Comparison of ENCODE assay signal across 8 cellular contexts in genomic region chr13:113647351-113648217, GRCh38. TPM values are rescaled to one million over a fixed set of nuclear protein-coding genes. Genes with fewer than 3 reads are reported as not detected.
DNase-seq lines count a peak whose midpoint lies in the region; ATAC-seq and TF ChIP-seq lines count a peak whose summit lies in the region.

No MANE protein-coding gene starts in this region.

- peaks cover 20% of the 10 kb centered on the region for H3K4me1 Mint-ChIP-seq in activated naive CD8-positive, alpha-beta T cell treated with anti-CD3 and anti-CD28 coated beads for 36 hours

- H3K9me3 Mint-ChIP-seq in activated naive CD8-positive, alpha-beta T cell treated with anti-CD3 and anti-CD28 coated beads for 36 hours: no peaks in the 10 kb centered on the region

- H3K9me3 ChIP-seq in BLaER1 (no peaks in the 10 kb centered on the region), heart left ventricle (no peaks in the 10 kb centered on the region), gastrocnemius medialis (no peaks in the 10 kb centered on the region)
- no peaks in the 10 kb centered on the region for H3K9me3 ChIP-seq in effector memory CD4-positive, alpha-beta T cell (ENCODE audit: control insufficient read depth, low read length)

- peak overlapping the region; percentile 76 for H3K4me2 ChIP-seq in BLaER1

- H3K27me3 ChIP-seq in BLaER1 (no peaks in the 10 kb centered on the region), heart left ventricle (no peaks in the 10 kb centered on the region), gastrocnemius medialis (no peaks in the 10 kb centered on the region)
- no peaks in the 10 kb centered on the region for H3K27me3 ChIP-seq in effector memory CD4-positive, alpha-beta T cell (replicated peaks; ENCODE audit: control insufficient read depth, insufficient read depth, low read length, poor library complexity, severe bottlenecking)

- H3K27ac ChIP-seq in BLaER1: peak overlapping the region; percentile 40; the same call in 1 of the 2 replicates
- H3K27ac ChIP-seq in heart left ventricle: peak overlapping the region in 8 of 12 donors; percentile 1 to 75 (median 60)
- H3K27ac ChIP-seq in gastrocnemius medialis: no peak overlapping the region
- H3K27ac ChIP-seq in effector memory CD4-positive, alpha-beta T cell (ENCODE audit: insufficient read depth, low read length, poor library complexity, severe bottlenecking): no peak overlapping the region

- peaks cover 71% of the 10 kb centered on the region for H3K4me1 ChIP-seq in BLaER1
- peaks cover 0 to 19% (median 9%) of the 10 kb centered on the region in 12 donors for H3K4me1 ChIP-seq in heart left ventricle
- peaks cover 0 to 3% of the 10 kb centered on the region in 2 donors for H3K4me1 ChIP-seq in gastrocnemius medialis
- no peaks in the 10 kb centered on the region for H3K4me1 ChIP-seq in effector memory CD4-positive, alpha-beta T cell (ENCODE audit: control insufficient read depth, insufficient read depth, low read length, poor library complexity, severe bottlenecking)

- ATAC-seq in heart left ventricle: peak; percentile 92 to 97 (median 96)
- ATAC-seq in gastrocnemius medialis: peak; percentile 47 to 88
- ATAC-seq in HG03025 (IDR thresholded peaks at IDR 0.05; ENCODE audit: low FRiP score, unreplicated experiment): no peak

- H3K27ac Mint-ChIP-seq in activated naive CD8-positive, alpha-beta T cell treated with anti-CD3 and anti-CD28 coated beads for 36 hours: peak overlapping the region; percentile 35

- H3K9ac ChIP-seq in BLaER1: no peak overlapping the region

- H3K4me3 ChIP-seq in BLaER1 (no peak overlapping the region), heart left ventricle (no peak overlapping the region), gastrocnemius medialis (no peak overlapping the region)
- no peak overlapping the region for H3K4me3 ChIP-seq in effector memory CD4-positive, alpha-beta T cell (ENCODE audit: insufficient read depth, low read depth, low read length, poor library complexity, severe bottlenecking)

- H3K27me3 Mint-ChIP-seq in activated naive CD8-positive, alpha-beta T cell treated with anti-CD3 and anti-CD28 coated beads for 36 hours: peaks cover 3% of the 10 kb centered on the region

- in situ Hi-C loops in gastrocnemius medialis (cut with MboI; ENCODE audit: low sequenced_read_pairs in 4 of 4): no loop called here

- H3K36me3 ChIP-seq in BLaER1 (0 out of 2 replicates have a peak, but pooled peaks cover under 1% of the 10 kb centered on the region), heart left ventricle (no peaks in the 10 kb centered on the region), gastrocnemius medialis (no peaks in the 10 kb centered on the region)
- H3K36me3 ChIP-seq in effector memory CD4-positive, alpha-beta T cell (ENCODE audit: control insufficient read depth, insufficient read depth, low read length): no peaks in the 10 kb centered on the region

- DNase-seq in NCI-H128 (lab: John Stamatoyannopoulos, UW; ENCODE audit: unreplicated experiment) (peak; percentile 80), heart left ventricle (peak; percentile 87 to 94 (median 91)), gastrocnemius medialis (peak; percentile 45 to 77), foreskin melanocyte (no peak)
- no peak for DNase-seq in activated naive CD8-positive, alpha-beta T cell treated with anti-CD3 and anti-CD28 coated beads for 36 hours
- DNase-seq in effector memory CD4-positive, alpha-beta T cell: no peak

- TF ChIP-seq POLR2A in heart left ventricle (IDR thresholded peaks at IDR 0.05): no peak
- TF ChIP-seq POLR2A in gastrocnemius medialis (IDR thresholded peaks at IDR 0.05): no peak

- peaks cover 14% of the 10 kb centered on the region for H3K36me3 Mint-ChIP-seq in activated naive CD8-positive, alpha-beta T cell treated with anti-CD3 and anti-CD28 coated beads for 36 hours

- 56 to 68% (median 57%) methylated on average over 30 to 42 of the region's 42 CpGs for WGBS in heart left ventricle, 4 donors

- intact Hi-C loops in heart left ventricle (cut with DNase I) (no loop called here), gastrocnemius medialis (cut with DNase I; ENCODE audit: low total_unique reads) (no loop called here)

- TF ChIP-seq CTCF in heart left ventricle (IDR thresholded peaks at IDR 0.05) (no peak), gastrocnemius medialis (IDR thresholded peaks at IDR 0.05 in 4 of 5, conservative IDR thresholded peaks at IDR 0.05 in 1 of 5) (no peak)

- no peaks in the 10 kb centered on the region for H4K20me1 ChIP-seq in BLaER1

- H3K4me3 Mint-ChIP-seq in activated naive CD8-positive, alpha-beta T cell treated with anti-CD3 and anti-CD28 coated beads for 36 hours: no peak overlapping the region

RNA-seq across cellular contexts. Expression of gene ATP4B, which starts 10.4 kb away (rescaled TPM):
- not detected for total RNA-seq in activated naive CD8-positive, alpha-beta T cell treated with anti-CD3 and anti-CD28 coated beads for 36 hours
- total RNA-seq in heart left ventricle (not detected), gastrocnemius medialis (not detected)
- not detected for polyA plus RNA-seq in heart left ventricle

RNA-seq across cellular contexts. Expression of gene GRK1, which starts 19.4 kb away (rescaled TPM):
- not detected for total RNA-seq in activated naive CD8-positive, alpha-beta T cell treated with anti-CD3 and anti-CD28 coated beads for 36 hours
- 1 to 10 TPM in 2 of 9 donors, under 1 TPM in 4, not detected in 3; 0.08 to 1.3 (median 0.18) TPM for total RNA-seq in heart left ventricle
- under 1 TPM; 0.08 to 0.15 TPM for polyA plus RNA-seq in heart left ventricle
- under 1 TPM in 1 of 4 donors, not detected in 3; 0.10 TPM for total RNA-seq in gastrocnemius medialis

Comparison
In these comparisons a context has a peak if more than half of its experiments do, and no peak if none do; other contexts are left out.
1. H3K27ac ChIP-seq: peak in BLaER1 (single experiment) and heart left ventricle (8 of 12); none in gastrocnemius medialis (0 of 4) and effector memory CD4-positive, alpha-beta T cell (single experiment).
2. DNase-seq: peak in NCI-H128 (single experiment), heart left ventricle (5 of 5) and gastrocnemius medialis (2 of 2); none in activated naive CD8-positive, alpha-beta T cell treated with anti-CD3 and anti-CD28 coated beads for 36 hours (single experiment), foreskin melanocyte (single experiment) and effector memory CD4-positive, alpha-beta T cell (0 of 3).